ENCODE assay signal across 19 cellular contexts in the genomic region with DNA sequence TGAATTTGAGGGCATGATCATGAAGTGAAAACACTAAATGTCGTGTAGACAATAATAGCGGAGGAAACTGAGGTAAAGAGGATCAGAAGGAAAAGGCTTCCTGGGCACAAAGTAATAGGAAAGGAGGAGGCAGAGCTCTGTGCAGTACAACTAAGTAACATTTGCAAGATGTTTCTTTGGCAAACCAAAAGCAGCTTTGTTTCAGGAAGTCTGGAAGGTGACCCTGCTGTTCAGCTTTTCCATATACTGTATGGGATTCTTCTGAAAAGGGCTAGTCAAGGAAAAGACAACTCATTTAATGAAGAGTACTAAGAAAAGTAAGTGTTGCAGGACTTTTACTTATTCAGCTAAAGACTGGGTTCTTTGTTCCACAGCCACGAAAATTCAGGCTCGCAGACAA.
A peak's percentile ranks its signal among the peaks of the same experiment; 100 is the strongest.
DNase-seq lines count a peak whose midpoint lies in the region; FAIRE-seq and TF ChIP-seq lines count a peak whose summit lies in the region.
"Had no signal": no experiment of that assay in that cellular context is flagged by ENCODE, and none has a peak within 500 bp of the region (broad histone marks: within the 10 kb centered on the region; RNA-seq: fewer than 3 reads in every experiment).

No MANE protein-coding gene starts in this region.

- H3K36me3 ChIP-seq in endothelial cell of umbilical vein (ENCODE audit: control insufficient read depth in 2 of 2, extremely low read depth in 1 of 2, insufficient read depth in 2 of 2, low read length in 2 of 2): no peaks in the 10 kb centered on the region
- H3K36me3 ChIP-seq: BLaER1, HAP-1 had no signal

- H3K79me2 ChIP-seq in endothelial cell of umbilical vein (ENCODE audit: control insufficient read depth, insufficient read depth, low read length): no peaks in the 10 kb centered on the region

- intact Hi-C loops in endothelial cell of umbilical vein (cut with micrococcal nuclease): no loop called here

- H3K27me3 Mint-ChIP-seq in neural crest cell (ENCODE audit: low read depth) (no peaks in the 10 kb centered on the region), endothelial cell (ENCODE audit: unreplicated experiment) (no peaks in the 10 kb centered on the region)
- H3K27me3 Mint-ChIP-seq: B cell; CD4-positive, CD25-positive, alpha-beta regulatory T cell had no signal

- H3K9me3 ChIP-seq in endothelial cell of umbilical vein (replicated peaks; ENCODE audit: control insufficient read depth, insufficient read depth, low read length): no peaks in the 10 kb centered on the region
- H3K9me3 ChIP-seq: Caco-2, HAP-1 had no signal

- no peak overlapping the region for H3K9ac ChIP-seq in endothelial cell of umbilical vein (replicated peaks; ENCODE audit: extremely low read depth, insufficient read depth, low read length)
- H3K9ac ChIP-seq: BLaER1 had no signal

- H3K36me3 Mint-ChIP-seq in neural crest cell (ENCODE audit: low read depth) (peaks cover 12% of the 10 kb centered on the region), endothelial cell (ENCODE audit: low read depth, unreplicated experiment) (no peaks in the 10 kb centered on the region)
- H3K36me3 Mint-ChIP-seq: CD4-positive, CD25-positive, alpha-beta regulatory T cell; CD8-positive, alpha-beta T cell had no signal

- H4K20me1 ChIP-seq in endothelial cell of umbilical vein (replicated peaks; ENCODE audit: control insufficient read depth, extremely low read depth, insufficient read depth, low read length): no peaks in the 10 kb centered on the region
- H4K20me1 ChIP-seq: BLaER1 had no signal

- H3K27ac Mint-ChIP-seq in neural crest cell (ENCODE audit: unreplicated experiment) (peak overlapping the region; percentile 80), endothelial cell (ENCODE audit: unreplicated experiment) (no peak overlapping the region)
- H3K27ac Mint-ChIP-seq: B cell; CD4-positive, CD25-positive, alpha-beta regulatory T cell; CD8-positive, alpha-beta T cell had no signal

- POLR2A ChIA-PET in endothelial cell of umbilical vein (lab: Charles Lee): no interaction called here

- H3K4me3 ChIP-seq in endothelial cell of umbilical vein (replicated peaks in 1 of 3; ENCODE audit: insufficient read depth in 1 of 3, low read depth in 1 of 3, low read length in 3 of 3): no peak overlapping the region
- H3K4me3 ChIP-seq: BLaER1, HAP-1 had no signal

- in situ Hi-C loops in KBM-7 (cut with MboI; ENCODE audit: low pct_unique_long_range_greater_than_20kb, low sequenced_read_pairs): no loop called here

- H2AFZ ChIP-seq in endothelial cell of umbilical vein (ENCODE audit: low read depth, low read length): peak overlapping the region; percentile 35

- BruUV-seq in endothelial cell of umbilical vein (replicated peaks; lab: Mats Ljungman, UMichigan): no TSS peak

- H3K4me1 Mint-ChIP-seq in neural crest cell (peaks cover 9% of the 10 kb centered on the region), endothelial cell (ENCODE audit: unreplicated experiment) (no peaks in the 10 kb centered on the region)
- H3K4me1 Mint-ChIP-seq: B cell; CD4-positive, CD25-positive, alpha-beta regulatory T cell had no signal

- H3K4me2 ChIP-seq in endothelial cell of umbilical vein (ENCODE audit: insufficient read depth, low read length): peak overlapping the region; percentile 25
- H3K4me2 ChIP-seq: BLaER1 had no signal

- no peaks in the 10 kb centered on the region for H3K27me3 ChIP-seq in endothelial cell of umbilical vein (ENCODE audit: control insufficient read depth in 2 of 2, insufficient read depth in 2 of 2, low read length in 2 of 2)
- H3K27me3 ChIP-seq: BLaER1 had no signal

- H3K9me1 ChIP-seq in endothelial cell of umbilical vein (replicated peaks; ENCODE audit: control insufficient read depth, extremely low read depth, insufficient read depth, low read length): no peaks in the 10 kb centered on the region

- H3K4me3 Mint-ChIP-seq in neural crest cell: no peak overlapping the region
- no peak overlapping the region for H3K4me3 Mint-ChIP-seq in endothelial cell (ENCODE audit: unreplicated experiment)
- H3K4me3 Mint-ChIP-seq: B cell; CD4-positive, CD25-positive, alpha-beta regulatory T cell; CD8-positive, alpha-beta T cell had no signal

- DNase-seq in endothelial cell of umbilical vein (ENCODE audit: low read depth, low spot score) (peak; percentile 91), neural crest cell (ENCODE audit: low read depth, low spot score) (no peak), pulmonary artery endothelial cell (ENCODE audit: low read depth, low spot score) (peak; percentile 40), endothelial cell (ENCODE audit: low spot score) (no peak), NCI-H1105 treated with DMSO at 0.1 percent for 48 hours (lab: John Stamatoyannopoulos, UW) (no peak), KBM-7 (no peak)
- DNase-seq: Caco-2; CD4-positive, CD25-positive, alpha-beta regulatory T cell; CD8-positive, alpha-beta T cell; DMS153; DND-41; GOT3 had no signal

- FAIRE-seq in endothelial cell of umbilical vein (lab: Jason Lieb, UNC): peak; percentile 61
- FAIRE-seq: G401.6, GM12892, H54 had no signal

- dilution Hi-C loops in endothelial cell of umbilical vein (cut with MboI; ENCODE audit: extremely low pct_ligation_motif_present, low sequenced_read_pairs): no loop called here

- H3K27ac ChIP-seq in endothelial cell of umbilical vein (ENCODE audit: insufficient read depth, low read depth, low read length): no peak overlapping the region
- H3K27ac ChIP-seq: BLaER1, C4-2B had no signal

- TF ChIP-seq CTCF in endothelial cell of umbilical vein (IDR thresholded peaks at IDR 0.05; ENCODE audit: extremely low read depth in 1 of 2, insufficient read depth in 1 of 2, low read depth in 1 of 2, low read length in 2 of 2) (no peak), neural crest cell (conservative IDR thresholded peaks at IDR 0.05) (no peak), endothelial cell (IDR thresholded peaks at IDR 0.05; ENCODE audit: unreplicated experiment) (no peak)

- no peaks in the 10 kb centered on the region for H3K4me1 ChIP-seq in endothelial cell of umbilical vein (ENCODE audit: control insufficient read depth, extremely low read depth, insufficient read depth, low read length)
- H3K4me1 ChIP-seq: BLaER1, Caco-2, HAP-1 had no signal

- CTCF ChIA-PET in endothelial cell of umbilical vein (lab: Charles Lee): interaction anchor here (0.8 to 1.6 kb wide), 6 partner anchors 10 to 464 kb away, joined by 3 to 7 read pairs (median 4); no protein-coding TSS in a partner anchor

- no peak for TF ChIP-seq POLR2A in endothelial cell of umbilical vein (IDR thresholded peaks at IDR 0.05; ENCODE audit: low read depth, low read length)

- peaks cover 20% of the 10 kb centered on the region for H3K9me3 Mint-ChIP-seq in neural crest cell
- no peaks in the 10 kb centered on the region for H3K9me3 Mint-ChIP-seq in endothelial cell (ENCODE audit: unreplicated experiment)

TF ChIP-seq in endothelial cell of umbilical vein, 7 proteins besides CTCF, POLR2A, EP300 and RAD21:
- TF ChIP-seq MYC (IDR thresholded peaks at IDR 0.05; ENCODE audit: low read depth, low read length): no peak

Comparison
In these comparisons a context has a peak if more than half of its experiments do, and no peak if none do; other contexts are left out.
1. DNase-seq: peak in endothelial cell of umbilical vein (single experiment) and pulmonary artery endothelial cell (single experiment); none in neural crest cell (single experiment), endothelial cell (single experiment), NCI-H1105 treated with DMSO at 0.1 percent for 48 hours (single experiment) and KBM-7 (single experiment).